Comparison of ENCODE assay signal across 1 cellular context in the genomic region with DNA sequence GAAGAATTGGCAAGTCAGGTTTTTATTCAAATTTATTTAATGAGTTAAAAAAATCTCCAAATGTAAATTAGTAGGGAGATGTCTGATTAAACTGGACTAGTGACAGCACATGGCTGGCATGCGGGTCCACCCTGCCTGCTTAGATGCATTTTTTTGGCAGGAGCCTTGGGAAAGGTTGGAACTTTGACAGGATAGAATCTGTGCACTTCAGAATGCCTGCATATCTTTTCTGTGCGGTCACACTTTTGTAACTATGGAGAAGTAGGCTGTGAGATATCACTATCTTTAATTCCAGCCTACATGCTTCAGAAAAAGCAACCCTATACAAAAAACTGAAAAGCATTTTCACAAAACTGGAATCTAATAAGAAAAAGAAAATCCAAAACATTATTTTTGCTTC.
TF ChIP-seq lines count a peak whose summit lies in the region.

No MANE protein-coding gene starts in this region.

TF ChIP-seq in SK-N-SH treated with all-trans-retinoic acid at 6 μM for 48 hours, 23 proteins besides CTCF, POLR2A, EP300 and RAD21 (continued from another document):
- TF ChIP-seq, protein P1, sequence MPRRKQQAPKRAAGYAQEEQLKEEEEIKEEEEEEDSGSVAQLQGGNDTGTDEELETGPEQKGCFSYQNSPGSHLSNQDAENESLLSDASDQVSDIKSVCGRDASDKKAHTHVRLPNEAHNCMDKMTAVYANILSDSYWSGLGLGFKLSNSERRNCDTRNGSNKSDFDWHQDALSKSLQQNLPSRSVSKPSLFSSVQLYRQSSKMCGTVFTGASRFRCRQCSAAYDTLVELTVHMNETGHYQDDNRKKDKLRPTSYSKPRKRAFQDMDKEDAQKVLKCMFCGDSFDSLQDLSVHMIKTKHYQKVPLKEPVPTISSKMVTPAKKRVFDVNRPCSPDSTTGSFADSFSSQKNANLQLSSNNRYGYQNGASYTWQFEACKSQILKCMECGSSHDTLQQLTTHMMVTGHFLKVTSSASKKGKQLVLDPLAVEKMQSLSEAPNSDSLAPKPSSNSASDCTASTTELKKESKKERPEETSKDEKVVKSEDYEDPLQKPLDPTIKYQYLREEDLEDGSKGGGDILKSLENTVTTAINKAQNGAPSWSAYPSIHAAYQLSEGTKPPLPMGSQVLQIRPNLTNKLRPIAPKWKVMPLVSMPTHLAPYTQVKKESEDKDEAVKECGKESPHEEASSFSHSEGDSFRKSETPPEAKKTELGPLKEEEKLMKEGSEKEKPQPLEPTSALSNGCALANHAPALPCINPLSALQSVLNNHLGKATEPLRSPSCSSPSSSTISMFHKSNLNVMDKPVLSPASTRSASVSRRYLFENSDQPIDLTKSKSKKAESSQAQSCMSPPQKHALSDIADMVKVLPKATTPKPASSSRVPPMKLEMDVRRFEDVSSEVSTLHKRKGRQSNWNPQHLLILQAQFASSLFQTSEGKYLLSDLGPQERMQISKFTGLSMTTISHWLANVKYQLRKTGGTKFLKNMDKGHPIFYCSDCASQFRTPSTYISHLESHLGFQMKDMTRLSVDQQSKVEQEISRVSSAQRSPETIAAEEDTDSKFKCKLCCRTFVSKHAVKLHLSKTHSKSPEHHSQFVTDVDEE (CRISPR knock-in tag; IDR thresholded peaks at IDR 0.05) = no peak
- TF ChIP-seq, protein P2, sequence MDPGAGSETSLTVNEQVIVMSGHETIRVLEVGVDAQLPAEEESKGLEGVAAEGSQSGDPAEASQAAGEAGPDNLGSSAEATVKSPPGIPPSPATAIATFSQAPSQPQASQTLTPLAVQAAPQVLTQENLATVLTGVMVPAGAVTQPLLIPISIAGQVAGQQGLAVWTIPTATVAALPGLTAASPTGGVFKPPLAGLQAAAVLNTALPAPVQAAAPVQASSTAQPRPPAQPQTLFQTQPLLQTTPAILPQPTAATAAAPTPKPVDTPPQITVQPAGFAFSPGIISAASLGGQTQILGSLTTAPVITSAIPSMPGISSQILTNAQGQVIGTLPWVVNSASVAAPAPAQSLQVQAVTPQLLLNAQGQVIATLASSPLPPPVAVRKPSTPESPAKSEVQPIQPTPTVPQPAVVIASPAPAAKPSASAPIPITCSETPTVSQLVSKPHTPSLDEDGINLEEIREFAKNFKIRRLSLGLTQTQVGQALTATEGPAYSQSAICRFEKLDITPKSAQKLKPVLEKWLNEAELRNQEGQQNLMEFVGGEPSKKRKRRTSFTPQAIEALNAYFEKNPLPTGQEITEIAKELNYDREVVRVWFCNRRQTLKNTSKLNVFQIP (CRISPR knock-in tag; IDR thresholded peaks at IDR 0.05; ENCODE audit: borderline replicate concordance, low read depth) = no peak
- TF ChIP-seq ESRRG (CRISPR knock-in tag; IDR thresholded peaks at IDR 0.05) (no peak), SNAI2 (CRISPR knock-in tag; IDR thresholded peaks at IDR 0.05) (no peak), CSDC2 (CRISPR knock-in tag; IDR thresholded peaks at IDR 0.05) (no peak)
- TF ChIP-seq, protein P3, sequence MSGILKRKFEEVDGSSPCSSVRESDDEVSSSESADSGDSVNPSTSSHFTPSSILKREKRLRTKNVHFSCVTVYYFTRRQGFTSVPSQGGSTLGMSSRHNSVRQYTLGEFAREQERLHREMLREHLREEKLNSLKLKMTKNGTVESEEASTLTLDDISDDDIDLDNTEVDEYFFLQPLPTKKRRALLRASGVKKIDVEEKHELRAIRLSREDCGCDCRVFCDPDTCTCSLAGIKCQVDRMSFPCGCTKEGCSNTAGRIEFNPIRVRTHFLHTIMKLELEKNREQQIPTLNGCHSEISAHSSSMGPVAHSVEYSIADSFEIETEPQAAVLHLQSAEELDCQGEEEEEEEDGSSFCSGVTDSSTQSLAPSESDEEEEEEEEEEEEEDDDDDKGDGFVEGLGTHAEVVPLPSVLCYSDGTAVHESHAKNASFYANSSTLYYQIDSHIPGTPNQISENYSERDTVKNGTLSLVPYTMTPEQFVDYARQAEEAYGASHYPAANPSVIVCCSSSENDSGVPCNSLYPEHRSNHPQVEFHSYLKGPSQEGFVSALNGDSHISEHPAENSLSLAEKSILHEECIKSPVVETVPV (CRISPR knock-in tag; IDR thresholded peaks at IDR 0.05) = no peak
